ENCODE assay signal across 10 cellular contexts in the genomic region with DNA sequence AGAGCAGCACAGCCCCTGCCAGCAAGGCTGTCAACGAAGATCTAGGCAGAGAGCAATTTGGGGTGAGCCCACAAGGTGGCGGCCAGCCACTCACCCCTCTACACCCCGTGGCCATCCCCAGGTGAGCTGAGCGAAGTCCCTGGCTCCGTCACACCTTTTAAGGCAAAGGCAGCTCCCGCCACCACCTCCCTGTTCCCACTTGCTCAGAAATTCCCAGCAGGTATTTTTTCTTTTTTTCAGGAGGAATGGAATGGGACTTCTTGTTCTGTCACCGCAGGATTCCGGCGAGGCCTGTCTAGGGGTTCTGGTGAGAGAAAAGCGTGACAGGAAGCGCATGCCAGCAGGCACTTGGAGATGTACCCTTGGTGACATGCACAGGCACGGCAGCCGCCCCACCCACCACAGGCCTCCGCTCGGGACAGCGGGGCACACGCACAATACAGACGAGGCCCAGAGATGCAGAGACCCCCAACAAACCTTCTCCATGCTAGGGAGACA. TPM values are rescaled to one million over a fixed set of nuclear protein-coding genes. Genes with fewer than 3 reads are reported as not detected.
A peak's percentile ranks its signal among the peaks of the same experiment; 100 is the strongest.
DNase-seq lines count a peak whose midpoint lies in the region; FAIRE-seq and TF ChIP-seq lines count a peak whose summit lies in the region.
"Had no signal": no experiment of that assay in that cellular context is flagged by ENCODE, and none has a peak within 500 bp of the region (broad histone marks: within the 10 kb centered on the region; RNA-seq: fewer than 3 reads in every experiment).

No MANE protein-coding gene starts in this region.

- no peak for DNase-seq in SJCRH30
- DNase-seq in foreskin fibroblast: peak in 1 of 2 donors; percentile 56
- no peak for DNase-seq in smooth muscle cell (lab: John Stamatoyannopoulos, UW; ENCODE audit: unreplicated experiment)
- no peak for DNase-seq in NCI-H524 (lab: John Stamatoyannopoulos, UW)
- DNase-seq in H4 (ENCODE audit: low spot score): no peak
- DNase-seq in Ammon's horn (ENCODE audit: low spot score): no peak
- DNase-seq in small intestine: no peak
- DNase-seq: NCI-H1092 treated with DMSO at 0.1 percent for 48 hours; stimulated activated CD4-positive, alpha-beta T cell treated with anti-CD3 and anti-CD28 coated beads, Interleukin-4, amount 100 ng/mL, for 24 hours had no signal

- peaks cover 10% of the 10 kb centered on the region for H3K79me2 ChIP-seq in smooth muscle cell (ENCODE audit: low read depth)

- H3K27me3 ChIP-seq in SJCRH30 (no peaks in the 10 kb centered on the region), smooth muscle cell (ENCODE audit: low read depth) (no peaks in the 10 kb centered on the region), small intestine (ENCODE audit: control insufficient read depth in 2 of 2, insufficient read depth in 2 of 2, low read length in 2 of 2) (no peaks in the 10 kb centered on the region)

- H3K4me3 ChIP-seq in SJCRH30: no peak overlapping the region
- H3K4me3 ChIP-seq in foreskin fibroblast (ENCODE audit: low read depth in 1 of 2, low read length in 2 of 2): peak overlapping the region in 1 of 2 donors; percentile 43
- no peak overlapping the region for H3K4me3 ChIP-seq in smooth muscle cell
- H3K4me3 ChIP-seq in small intestine (ENCODE audit: low read depth in 1 of 2, low read length in 2 of 2): no peak overlapping the region

- H3K27ac ChIP-seq in SJCRH30 (peak overlapping the region; percentile 34; the same call in 1 of the 2 replicates), smooth muscle cell (ENCODE audit: low read depth) (peak overlapping the region; percentile 79), small intestine (ENCODE audit: low read depth in 1 of 2, low read length in 1 of 2) (peak overlapping the region in 1 of 2 donors; percentile 48)

- H3K4me2 ChIP-seq in smooth muscle cell: peak overlapping the region; percentile 47

- peak; percentile 55 for TF ChIP-seq CTCF in GM12873 (IDR thresholded peaks at IDR 0.05; ENCODE audit: insufficient read depth, low read depth, low read length, missing control alignments)
- peak; percentile 37 for TF ChIP-seq CTCF in foreskin fibroblast (IDR thresholded peaks at IDR 0.05; ENCODE audit: low read depth, low read length)
- peak; percentile 29 for TF ChIP-seq CTCF in smooth muscle cell (IDR thresholded peaks at IDR 0.05; ENCODE audit: borderline replicate concordance, insufficient read depth, poor library complexity, severe bottlenecking)

- H3K4me1 ChIP-seq in SJCRH30 (peaks cover 16% of the 10 kb centered on the region; the same call in 1 of the 2 replicates), smooth muscle cell (ENCODE audit: low read depth) (no peaks in the 10 kb centered on the region), small intestine (ENCODE audit: control insufficient read depth in 2 of 2, insufficient read depth in 1 of 2, low read depth in 1 of 2, low read length in 1 of 2) (peaks cover 0 to 2% of the 10 kb centered on the region in 2 donors)

- WGBS in smooth muscle cell (ENCODE audit: low lambda C conversion rate): 65% methylated on average over 18 of the region's 18 CpGs
- 52 to 75% (median 56%) methylated on average over 18 of the region's 18 CpGs for WGBS in small intestine, 3 donors

- H3K36me3 ChIP-seq in SJCRH30 (peaks cover 31% of the 10 kb centered on the region), smooth muscle cell (ENCODE audit: low read depth) (peaks cover 7% of the 10 kb centered on the region), small intestine (ENCODE audit: control insufficient read depth in 2 of 2, insufficient read depth in 2 of 2, low read length in 2 of 2) (peaks cover 13 to 14% of the 10 kb centered on the region in 2 donors)

- no peak for FAIRE-seq in small intestine (lab: Jason Lieb, UNC)

- peaks cover 53% of the 10 kb centered on the region for H3F3A ChIP-seq in smooth muscle cell (ENCODE audit: low read depth)

- peak overlapping the region; percentile 7 for H3K9ac ChIP-seq in smooth muscle cell (ENCODE audit: low read depth)

- no peaks in the 10 kb centered on the region for H3K9me3 ChIP-seq in SJCRH30 (replicated peaks)
- no peaks in the 10 kb centered on the region for H3K9me3 ChIP-seq in smooth muscle cell (replicated peaks; ENCODE audit: low read depth)
- H3K9me3 ChIP-seq in small intestine (ENCODE audit: control insufficient read depth, low read depth): no peaks in the 10 kb centered on the region

- H4K20me1 ChIP-seq in smooth muscle cell (ENCODE audit: low read depth): peaks cover 60% of the 10 kb centered on the region

- H2AFZ ChIP-seq in smooth muscle cell (ENCODE audit: low read depth): no peak overlapping the region

RNA-seq across cellular contexts. Expression of a gene that starts 10.0 kb away (rescaled TPM):
- total RNA-seq in SJCRH30 (2014; rRNA removed; shearing (Covaris generic)): 1,999 and 2,056 TPM in 2 replicates
- 1,022 and 1,136 TPM in 2 replicates for total RNA-seq in smooth muscle cell
- 717 and 749 TPM in 2 replicates for polyA plus RNA-seq in smooth muscle cell
- total RNA-seq in H4 (2014; rRNA removed; shearing (Covaris generic)): 2,177 and 2,312 TPM in 2 replicates
- 1,000 to 10,000 TPM; 1,757 to 4,298 (median 3,624) TPM for polyA plus RNA-seq in small intestine

RNA-seq across cellular contexts. Expression of a gene that starts 40.4 kb away (rescaled TPM):
- 3.2 and 4.0 TPM in 2 replicates for total RNA-seq in SJCRH30 (2014; rRNA removed; shearing (Covaris generic))
- total RNA-seq in smooth muscle cell: 12.0 and 26.7 TPM in 2 replicates
- 55.7 and 58.0 TPM in 2 replicates for polyA plus RNA-seq in smooth muscle cell
- total RNA-seq in H4 (2014; rRNA removed; shearing (Covaris generic)): 19.9 and 23.0 TPM in 2 replicates
- polyA plus RNA-seq in small intestine: 10 to 100 TPM in 1 of 3 donors, 1 to 10 TPM in 1, not detected in 1; 1.4 to 10.7 TPM
